In genomic region chr14:69610859-69611263, GRCh38 we compare ENCODE assay signal across 8 cellular contexts. TPM values are rescaled to one million over a fixed set of nuclear protein-coding genes. Genes with fewer than 3 reads are reported as not detected.
A peak's percentile ranks its signal among the peaks of the same experiment; 100 is the strongest.
DNase-seq lines count a peak whose midpoint lies in the region; ATAC-seq and TF ChIP-seq lines count a peak whose summit lies in the region.

No MANE protein-coding gene starts in this region.

- H4K20me1 ChIP-seq in IMR-90 (ENCODE audit: insufficient read depth, low read length), result peaks cover 31% of the 10 kb centered on the region

- peak overlapping the region; percentile 55 for H3K4me3 ChIP-seq in IMR-90 (ENCODE audit: insufficient read depth, low read depth, low read length)
- H3K4me3 ChIP-seq in brain microvascular endothelial cell (ENCODE audit: low read depth, low read length), result peak overlapping the region; percentile 65
- peak overlapping the region; percentile 80 for H3K4me3 ChIP-seq in lower lobe of right lung
- H3K4me3 ChIP-seq in urinary bladder (ENCODE audit: low read depth, low read length), result peak overlapping the region; percentile 95

- POLR2A ChIA-PET in IMR-90 (lab: Charles Lee; ENCODE audit: unreplicated experiment), result no interaction called here

- dilution Hi-C loops in IMR-90 (cut with HindIII; ENCODE audit: low sequenced_read_pairs, unreplicated experiment), result no loop called here

- H2AK9ac ChIP-seq in IMR-90 (replicated peaks; ENCODE audit: low read depth, low read length, poor library complexity), result peak overlapping the region; percentile 48

- H4K91ac ChIP-seq in IMR-90 (ENCODE audit: insufficient read depth, low read depth, low read length), result peak overlapping the region; percentile 58

- peak overlapping the region; percentile 4 for H2BK20ac ChIP-seq in IMR-90 (ENCODE audit: low read depth, low read length)

- 0% methylated on average over 3 of the region's 10 CpGs; no CpG with 5 or more reads in 1 of the 2 experiments for WGBS in IMR-90 (ENCODE audit: extremely low coverage in 2 of 2, insufficient read length in 1 of 2), 2 experiments
- 12% methylated on average over 10 of the region's 10 CpGs for WGBS in urinary bladder

- in situ Hi-C loops in IMR-90 (cut with MboI; ENCODE audit: low sequenced_read_pairs), result no loop called here
- in situ Hi-C loops in brain microvascular endothelial cell (cut with HindIII; ENCODE audit: low pct_ligation_motif_present, low sequenced_read_pairs), result no loop called here

- peaks cover 18 to 49% of the 10 kb centered on the region in 2 experiments for H3K79me1 ChIP-seq in IMR-90 (ENCODE audit: low read depth in 1 of 2, low read length in 2 of 2)

- TF ChIP-seq CTCF in C4-2B (conservative IDR thresholded peaks at IDR 0.05) (no peak), IMR-90 (conservative IDR thresholded peaks at IDR 0.05; ENCODE audit: low read depth, low read length) (no peak), brain microvascular endothelial cell (IDR thresholded peaks at IDR 0.05; ENCODE audit: low read depth, low read length, missing control alignments) (no peak), lower lobe of right lung (IDR thresholded peaks at IDR 0.05) (no peak)

- H3K4me1 ChIP-seq in IMR-90 (ENCODE audit: control insufficient read depth, insufficient read depth, low read length) (peaks cover 22% of the 10 kb centered on the region), lower lobe of right lung (peaks cover 54% of the 10 kb centered on the region), urinary bladder (ENCODE audit: insufficient read depth) (no peaks in the 10 kb centered on the region)

- H3K4ac ChIP-seq in IMR-90 (ENCODE audit: low read depth, low read length), result peak overlapping the region; percentile 72

- H2AK5ac ChIP-seq in IMR-90 (ENCODE audit: low read depth, low read length), result peak overlapping the region; percentile 53

- peak; percentile 21; the same call in 1 of the 2 replicates for TF ChIP-seq POLR2A in IMR-90 (IDR thresholded peaks at IDR 0.05; ENCODE audit: low read depth, low read length)

- H3K14ac ChIP-seq in IMR-90 (replicated peaks; ENCODE audit: low read depth, low read length), result peak overlapping the region; percentile 73

- peaks cover 18% of the 10 kb centered on the region for H3K9me1 ChIP-seq in IMR-90 (ENCODE audit: insufficient read depth, low read length)

- peak overlapping the region; percentile 84 for H3K56ac ChIP-seq in IMR-90 (ENCODE audit: extremely low read depth, insufficient read depth, low read length)

- H3K9me3 ChIP-seq in IMR-90 (ENCODE audit: control insufficient read depth, insufficient read depth, low read length) (no peaks in the 10 kb centered on the region), lower lobe of right lung (no peaks in the 10 kb centered on the region)

- DNase-seq in IMR-90, result no peak
- peak; percentile 26 for DNase-seq in brain microvascular endothelial cell
- no peak for DNase-seq in lower lobe of right lung
- DNase-seq in SW480 (ENCODE audit: low spot score), result no peak
- no peak for DNase-seq in cerebellum (ENCODE audit: low spot score)

- peak overlapping the region; percentile 40 for H3K18ac ChIP-seq in IMR-90 (ENCODE audit: low read depth, low read length)

- H4K5ac ChIP-seq in IMR-90 (ENCODE audit: low read depth, low read length), result peak overlapping the region; percentile 65

- H2AFZ ChIP-seq in IMR-90 (replicated peaks; ENCODE audit: low read length, poor library complexity), result peak overlapping the region; percentile 84

- no peaks in the 10 kb centered on the region for H3K36me3 ChIP-seq in IMR-90 (ENCODE audit: control insufficient read depth, insufficient read depth, low read length)
- H3K36me3 ChIP-seq in brain microvascular endothelial cell (replicated peaks), result no peaks in the 10 kb centered on the region
- no peaks in the 10 kb centered on the region for H3K36me3 ChIP-seq in lower lobe of right lung
- no peaks in the 10 kb centered on the region for H3K36me3 ChIP-seq in urinary bladder (ENCODE audit: insufficient read depth)

- intact Hi-C loops in IMR-90 (cut with micrococcal nuclease), result loop anchor here (5.0 kb wide), 1 partner anchor 36 kb away; no protein-coding TSS in a partner anchor
- intact Hi-C loops in lower lobe of right lung (cut with DNase I), result no loop called here

- CTCF ChIA-PET in IMR-90 (lab: Yijun Ruan, JAX), result interaction anchor here (1.3 to 1.5 kb wide), 2 partner anchors 96 to 116 kb away, joined by 3 to 5 read pairs; no protein-coding TSS in a partner anchor

- ATAC-seq in IMR-90 (ENCODE audit: low read depth) (peak; percentile 1), lower lobe of right lung (no peak), HG02981 (IDR thresholded peaks at IDR 0.05; ENCODE audit: unreplicated experiment) (no peak)

- BruUV-seq in IMR-90 (replicated peaks; lab: Mats Ljungman, UMichigan), result no TSS peak

- peak overlapping the region; percentile 67 for H2BK120ac ChIP-seq in IMR-90 (ENCODE audit: low read depth, low read length)

- H2BK15ac ChIP-seq in IMR-90 (ENCODE audit: low read depth, low read length), result peak overlapping the region; percentile 40; the same call in 2 of the 3 replicates

- no peak for TF ChIP-seq RAD21 in IMR-90 (IDR thresholded peaks at IDR 0.05; ENCODE audit: low read length)

- H3K23ac ChIP-seq in IMR-90 (ENCODE audit: low read depth, low read length), result peak overlapping the region; percentile 84

- peak overlapping the region; percentile 91 to 93 for H4K8ac ChIP-seq in IMR-90 (ENCODE audit: low read depth in 2 of 2, low read length in 2 of 2)

- H3K27ac ChIP-seq in C4-2B, result peak overlapping the region; percentile 85
- H3K27ac ChIP-seq in IMR-90 (ENCODE audit: insufficient read depth, low read length), result peak overlapping the region; percentile 57
- peak overlapping the region; percentile 64 for H3K27ac ChIP-seq in brain microvascular endothelial cell
- peak overlapping the region; percentile 93 for H3K27ac ChIP-seq in lower lobe of right lung
- no peak overlapping the region for H3K27ac ChIP-seq in urinary bladder (ENCODE audit: low read depth)

- peak overlapping the region; percentile 86 for H3K4me2 ChIP-seq in IMR-90 (ENCODE audit: low read depth, low read length)

- no peaks in the 10 kb centered on the region for H3K27me3 ChIP-seq in IMR-90 (ENCODE audit: control insufficient read depth, insufficient read depth, low read length)
- H3K27me3 ChIP-seq in brain microvascular endothelial cell (replicated peaks), result no peaks in the 10 kb centered on the region
- no peaks in the 10 kb centered on the region for H3K27me3 ChIP-seq in lower lobe of right lung (ENCODE audit: low read depth)

- peak overlapping the region; percentile 79 for H2BK5ac ChIP-seq in IMR-90 (ENCODE audit: low read depth, low read length, poor library complexity, severe bottlenecking)

- H3K9ac ChIP-seq in IMR-90 (ENCODE audit: low read depth, low read length), result peak overlapping the region; percentile 76

TF ChIP-seq in IMR-90, 13 proteins besides CTCF, POLR2A, EP300 and RAD21:
- TF ChIP-seq FOS (IDR thresholded peaks at IDR 0.05; ENCODE audit: low read depth, low read length) (peak; percentile 72; the same call in 1 of the 2 replicates), MAZ (IDR thresholded peaks at IDR 0.05; ENCODE audit: borderline replicate concordance, low read depth, low read length) (no peak)

RNA-seq across cellular contexts. Expression of gene SUSD6, which starts 0.5 kb away (rescaled TPM):
- total RNA-seq in IMR-90 (2012; rRNA removed) (2.3 and 2.5 TPM in 2 replicates), lower lobe of right lung (80.1 TPM), urinary bladder (12.5 TPM), cerebellum (11.5 TPM)
- polyA plus RNA-seq in IMR-90 (2012; rRNA removed) (10.1 and 10.4 TPM in 2 replicates), urinary bladder (20.0 TPM)
- 5.9 and 7.7 TPM in 2 replicates for polyA plus RNA-seq in IMR-90 (2012; cell fraction: cytosol; rRNA removed)
- 21.8 and 29.0 TPM in 2 replicates for polyA plus RNA-seq in IMR-90 (2012; cell fraction: nucleus; rRNA removed; ENCODE audit: low replicate concordance)

RNA-seq across cellular contexts. Expression of gene CCDC177, which starts 36.2 kb away (rescaled TPM):
- total RNA-seq in IMR-90 (2012; rRNA removed) (not detected in 2 replicates), lower lobe of right lung (not detected), urinary bladder (0.05 TPM), cerebellum (4.5 TPM)
- polyA plus RNA-seq in IMR-90 (2012; rRNA removed) (not detected in 2 replicates), urinary bladder (not detected)
- polyA plus RNA-seq in IMR-90 (2012; cell fraction: cytosol; rRNA removed), result not detected in 2 replicates
- not detected in 2 replicates for polyA plus RNA-seq in IMR-90 (2012; cell fraction: nucleus; rRNA removed; ENCODE audit: low replicate concordance)
